In the genomic region with DNA sequence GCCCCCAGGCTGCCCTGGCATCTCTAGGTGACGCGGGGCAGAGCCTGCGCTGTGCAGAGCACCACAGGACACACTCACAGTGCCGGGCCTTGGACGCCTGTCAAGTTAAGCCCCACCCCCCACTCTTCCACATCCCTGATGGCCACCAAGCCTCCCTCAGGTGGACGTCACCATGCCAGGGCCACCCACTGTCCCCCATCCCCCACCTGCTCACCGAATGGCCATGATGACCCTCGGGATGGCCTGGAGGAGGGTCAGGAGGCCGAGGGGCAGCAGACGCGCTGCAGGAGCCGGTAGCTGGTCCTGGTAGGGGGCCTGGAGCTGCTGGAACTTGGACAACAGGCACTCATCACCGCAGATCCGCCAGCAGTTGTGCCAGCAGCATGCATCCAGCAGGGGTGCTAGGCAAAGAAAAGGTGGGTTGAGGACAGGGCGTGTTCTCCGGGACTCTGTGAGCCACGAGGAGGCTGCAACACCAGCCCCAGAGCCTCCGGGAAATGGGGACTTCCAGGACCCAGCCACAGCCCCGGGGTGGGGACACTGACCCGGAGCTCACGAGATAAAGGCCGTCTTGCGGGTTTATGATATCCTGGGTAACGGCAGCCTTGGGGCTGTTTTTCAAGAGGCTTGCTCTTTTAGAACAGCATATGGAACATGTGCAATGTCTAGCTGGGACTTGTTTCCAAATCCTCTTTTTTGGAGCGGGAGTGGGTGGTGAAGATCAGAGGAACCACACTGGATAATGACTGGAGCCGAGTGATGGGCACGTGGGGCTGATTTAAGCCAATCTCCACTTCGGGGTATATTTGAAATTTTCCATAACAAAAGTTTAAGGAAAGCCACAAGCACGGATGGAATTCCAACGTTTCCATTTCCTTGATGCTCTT, we compare ENCODE assay signal across 11 cellular contexts. TPM values are rescaled to one million over a fixed set of nuclear protein-coding genes. Genes with fewer than 3 reads are reported as not detected.
A peak's percentile ranks its signal among the peaks of the same experiment; 100 is the strongest.
DNase-seq lines count a peak whose midpoint lies in the region; ATAC-seq, FAIRE-seq and TF ChIP-seq lines count a peak whose summit lies in the region.
"Had no signal": no experiment of that assay in that cellular context is flagged by ENCODE, and none has a peak within 500 bp of the region (broad histone marks: within the 10 kb centered on the region; RNA-seq: fewer than 3 reads in every experiment).

No MANE protein-coding gene starts in this region.

- H3K79me2 ChIP-seq in keratinocyte (ENCODE audit: control insufficient read depth, insufficient read depth, low read length) (no peaks in the 10 kb centered on the region), Karpas-422 (ENCODE audit: low read length) (no peaks in the 10 kb centered on the region)

- POLR2A ChIA-PET in WTC11 (lab: Charles Lee): no interaction called here

- H3K27me3 Mint-ChIP-seq in WTC11 (ENCODE audit: low read depth): peaks cover 5% of the 10 kb centered on the region
- H3K27me3 Mint-ChIP-seq in nephron progenitor cell (ENCODE audit: low read depth, poor library complexity): no peaks in the 10 kb centered on the region

- H3K9ac ChIP-seq in keratinocyte (ENCODE audit: control insufficient read depth, extremely low read depth, insufficient read depth, low read length) (peak overlapping the region; percentile 0), Karpas-422 (ENCODE audit: low read length) (no peak overlapping the region)

- peaks cover 16% of the 10 kb centered on the region for H3K4me1 Mint-ChIP-seq in WTC11
- peaks cover 28% of the 10 kb centered on the region for H3K4me1 Mint-ChIP-seq in nephron progenitor cell

- no peak overlapping the region for H3K4me3 Mint-ChIP-seq in WTC11
- no peak overlapping the region for H3K4me3 Mint-ChIP-seq in nephron progenitor cell

- H4K20me1 ChIP-seq in keratinocyte (ENCODE audit: control insufficient read depth, extremely low read depth, insufficient read depth, low read length) (no peaks in the 10 kb centered on the region), Karpas-422 (ENCODE audit: insufficient read depth, low read depth, low read length) (no peaks in the 10 kb centered on the region)

- H3K27me3 ChIP-seq in H7 (ENCODE audit: control insufficient read depth, insufficient read depth, low read length): no peaks in the 10 kb centered on the region
- H3K27me3 ChIP-seq in keratinocyte (ENCODE audit: control insufficient read depth, extremely low read depth, insufficient read depth, low read length): no peaks in the 10 kb centered on the region
- H3K27me3 ChIP-seq in Karpas-422 (ENCODE audit: low read length): no peaks in the 10 kb centered on the region
- H3K27me3 ChIP-seq: Peyer's patch had no signal

- H3K4me1 ChIP-seq in keratinocyte (ENCODE audit: control insufficient read depth, extremely low read depth, insufficient read depth, low read length): peaks cover 4% of the 10 kb centered on the region
- no peaks in the 10 kb centered on the region for H3K4me1 ChIP-seq in Karpas-422 (ENCODE audit: low read length)

- peak; percentile 67 for FAIRE-seq in keratinocyte (lab: Jason Lieb, UNC)

- TF ChIP-seq CTCF in AG10803 (conservative IDR thresholded peaks at IDR 0.05; ENCODE audit: low read length): peak; percentile 47
- no peak for TF ChIP-seq CTCF in WTC11 (IDR thresholded peaks at IDR 0.05)
- TF ChIP-seq CTCF in keratinocyte (optimal IDR thresholded peaks at IDR 0.05 in 1 of 3, IDR thresholded peaks at IDR 0.05 in 1 of 3, conservative IDR thresholded peaks at IDR 0.05 in 1 of 3; ENCODE audit: extremely low read depth in 1 of 3, insufficient read depth in 2 of 3, low read length in 3 of 3): peak; percentile 68 to 72 (median 72)
- TF ChIP-seq CTCF in nephron progenitor cell (IDR thresholded peaks at IDR 0.05): no peak

- H3K27ac ChIP-seq in keratinocyte (ENCODE audit: control insufficient read depth, insufficient read depth, low read length) (no peak overlapping the region), Karpas-422 (ENCODE audit: low read length) (no peak overlapping the region)
- H3K27ac ChIP-seq: Peyer's patch had no signal

- H3K4me2 ChIP-seq in keratinocyte (ENCODE audit: control insufficient read depth, extremely low read depth, insufficient read depth, low read depth, low read length): peak overlapping the region; percentile 47
- no peak overlapping the region for H3K4me2 ChIP-seq in Karpas-422 (ENCODE audit: low read depth, low read length, poor library complexity, severe bottlenecking)

- ATAC-seq in WTC11: peak; percentile 91
- no peak for ATAC-seq in GM18867 (IDR thresholded peaks at IDR 0.05; ENCODE audit: unreplicated experiment)
- ATAC-seq in activated CD4-positive, CD25-positive, alpha-beta regulatory T cell treated with anti-CD3 and anti-CD28 coated beads, Interleukin-2, amount 50 U/mL, for 24 hours: no peak

- DNase-seq in AG10803 (ENCODE audit: low read depth): peak; percentile 82
- peak; percentile 86 for DNase-seq in H7
- peak; percentile 49 for DNase-seq in WTC11 (ENCODE audit: low spot score)
- DNase-seq in keratinocyte (ENCODE audit: low read depth, low spot score): no peak
- DNase-seq in Karpas-422: no peak
- no peak for DNase-seq in nephron progenitor cell
- DNase-seq: activated naive CD4-positive, alpha-beta T cell treated with Interleukin-2 at 50 U/mL for 16 hours; effector CD8-positive, alpha-beta T cell; Peyer's patch had no signal

- CTCF ChIA-PET in WTC11 (lab: Charles Lee): interaction anchor here (0.6 to 1.4 kb wide), 8 partner anchors 8 to 242 kb away, joined by 3 to 7 read pairs (median 4); no protein-coding TSS in a partner anchor

- no peaks in the 10 kb centered on the region for H3K9me3 ChIP-seq in keratinocyte (ENCODE audit: control insufficient read depth, low read depth, low read length)
- no peaks in the 10 kb centered on the region for H3K9me3 ChIP-seq in Karpas-422 (ENCODE audit: low read length)
- H3K9me3 ChIP-seq: Peyer's patch had no signal

- peaks cover 9% of the 10 kb centered on the region for H3K36me3 Mint-ChIP-seq in WTC11
- peaks cover 12% of the 10 kb centered on the region for H3K36me3 Mint-ChIP-seq in nephron progenitor cell (ENCODE audit: low read depth)

- dilution Hi-C loops in keratinocyte (cut with MboI; ENCODE audit: extremely low pct_ligation_motif_present, low sequenced_read_pairs): no loop called here

- H2AFZ ChIP-seq in keratinocyte (ENCODE audit: control insufficient read depth, low read length) (peak overlapping the region; percentile 15), Karpas-422 (ENCODE audit: low read length) (no peak overlapping the region)

- H3K27ac Mint-ChIP-seq in WTC11 (no peak overlapping the region), nephron progenitor cell (no peak overlapping the region)

- H3K36me3 ChIP-seq in H7 (replicated peaks; ENCODE audit: control insufficient read depth, insufficient read depth, low read length) (no peaks in the 10 kb centered on the region; the same call in 1 of the 2 replicates), keratinocyte (ENCODE audit: control insufficient read depth in 2 of 2, extremely low read depth in 1 of 2, insufficient read depth in 2 of 2, low read length in 2 of 2) (no peaks in the 10 kb centered on the region), Karpas-422 (ENCODE audit: insufficient read depth, low read length) (no peaks in the 10 kb centered on the region)
- H3K36me3 ChIP-seq: Peyer's patch had no signal

- peaks cover 6% of the 10 kb centered on the region for H3K9me3 Mint-ChIP-seq in WTC11
- H3K9me3 Mint-ChIP-seq in nephron progenitor cell: peaks cover 14% of the 10 kb centered on the region

- H3K9me2 ChIP-seq in Karpas-422 (replicated peaks; ENCODE audit: insufficient read depth, low read length): no peaks in the 10 kb centered on the region

- H3K4me3 ChIP-seq in AG10803 (ENCODE audit: low read length) (peak overlapping the region; percentile 45), H7 (ENCODE audit: insufficient read depth, low read depth, low read length) (peak overlapping the region; percentile 17; the same call in 1 of the 2 replicates), keratinocyte (ENCODE audit: control insufficient read depth in 2 of 3, extremely low read depth in 1 of 3, insufficient read depth in 2 of 3, low read depth in 1 of 3, low read length in 3 of 3) (peak overlapping the region in 1 of 3 experiments; percentile 18), Karpas-422 (ENCODE audit: low read length) (no peak overlapping the region)
- H3K4me3 ChIP-seq: Peyer's patch had no signal

- H3K9me1 ChIP-seq in keratinocyte (ENCODE audit: control insufficient read depth, extremely low read depth, insufficient read depth, low read length): no peaks in the 10 kb centered on the region

TF ChIP-seq in WTC11, 78 proteins besides CTCF, POLR2A, EP300 and RAD21 (continues in another document):
- no peak for TF ChIP-seq NR3C1 (CRISPR knock-in tag; conservative IDR thresholded peaks at IDR 0.05; ENCODE audit: low read depth)
- TF ChIP-seq, protein P1, sequence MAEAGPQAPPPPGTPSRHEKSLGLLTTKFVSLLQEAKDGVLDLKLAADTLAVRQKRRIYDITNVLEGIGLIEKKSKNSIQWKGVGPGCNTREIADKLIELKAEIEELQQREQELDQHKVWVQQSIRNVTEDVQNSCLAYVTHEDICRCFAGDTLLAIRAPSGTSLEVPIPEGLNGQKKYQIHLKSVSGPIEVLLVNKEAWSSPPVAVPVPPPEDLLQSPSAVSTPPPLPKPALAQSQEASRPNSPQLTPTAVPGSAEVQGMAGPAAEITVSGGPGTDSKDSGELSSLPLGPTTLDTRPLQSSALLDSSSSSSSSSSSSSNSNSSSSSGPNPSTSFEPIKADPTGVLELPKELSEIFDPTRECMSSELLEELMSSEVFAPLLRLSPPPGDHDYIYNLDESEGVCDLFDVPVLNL (CRISPR knock-in tag; IDR thresholded peaks at IDR 0.05; ENCODE audit: borderline replicate concordance, low read depth): no peak

RNA-seq across cellular contexts. Expression of a gene that starts 11.4 kb away (rescaled TPM):
- total RNA-seq in H7 (2014; rRNA removed; shearing (Covaris generic)): 4.4 and 5.1 TPM in 2 replicates
- 5.7 to 7.5 TPM (median 7.1 TPM) in 3 replicates for total RNA-seq in WTC11 (2021)
- polyA plus RNA-seq in keratinocyte: 0.71 to 1.5 TPM (median 1.4 TPM) in 3 replicates
- polyA plus RNA-seq in keratinocyte (2011; ENCODE audit: low read depth): 0.29 TPM
- polyA plus RNA-seq in keratinocyte (2011; cell fraction: cytosol; rRNA removed): 0.60 and 1.6 TPM in 2 replicates
- polyA plus RNA-seq in keratinocyte (2011; cell fraction: nucleus; rRNA removed): 0.83 and 1.1 TPM in 2 replicates
- 2.2 and 2.6 TPM in 2 replicates for polyA plus RNA-seq in keratinocyte (2012; ENCODE audit: low replicate concordance)
- polyA minus RNA-seq in keratinocyte: 0.22 to 0.79 TPM (median 0.69 TPM) in 3 replicates
- not detected for polyA minus RNA-seq in keratinocyte (2011; cell fraction: cytosol; rRNA and poly(A)+ RNA removed)
- 1.2 TPM in 1 of 2 replicates, not detected in the other for polyA minus RNA-seq in keratinocyte (2011; cell fraction: nucleus; rRNA and poly(A)+ RNA removed)
- 9.7 and 12.0 TPM in 2 replicates for total RNA-seq in Karpas-422 (2014; rRNA removed; shearing (Covaris generic); ENCODE audit: low replicate concordance)

Comparison
In these comparisons a context has a peak if more than half of its experiments do, and no peak if none do; other contexts are left out.
1. DNase-seq: peak in AG10803 (single experiment), H7 (single experiment) and WTC11 (single experiment); none in keratinocyte (single experiment), Karpas-422 (single experiment) and nephron progenitor cell (single experiment).
2. CTCF ChIP-seq: peak in AG10803 (single experiment) and keratinocyte (3 of 3); none in WTC11 (single experiment) and nephron progenitor cell (single experiment).